In genomic region chr12:14365294-14366210, GRCh38 we compare ENCODE assay signal across 8 cellular contexts. TPM values are rescaled to one million over a fixed set of nuclear protein-coding genes. Genes with fewer than 3 reads are reported as not detected.
DNase-seq lines count a peak whose midpoint lies in the region; ATAC-seq and FAIRE-seq lines count a peak whose summit lies in the region.

ATF7IP (plus strand) TSS chr12:14365682; CDS start chr12:14423916, 58,234 bp downstream.

- H3K4me1 ChIP-seq in mesodermal cell (ENCODE audit: control insufficient read depth, insufficient read depth, low read length, poor library complexity, severe bottlenecking) = no peaks in the 10 kb centered on the region

- H3K9me3 ChIP-seq in mesodermal cell (ENCODE audit: control insufficient read depth, low read length) = peaks cover 6% of the 10 kb centered on the region

- WGBS in mesodermal cell (ENCODE audit: insufficient coverage in 2 of 2), 2 experiments = 2 to 7% methylated on average over 33 to 36 of the region's 55 CpGs

- peak within 1 kb of the TSS; percentile 47 for H3K4me3 ChIP-seq in mesodermal cell (ENCODE audit: extremely low read depth, insufficient read depth, low read length, poor library complexity, severe bottlenecking)

- H3K27ac ChIP-seq in mesodermal cell (ENCODE audit: low read depth, low read length, severe bottlenecking) = peak within 1 kb of the TSS; percentile 98

- peak; percentile 19 for ATAC-seq in GM19468 (IDR thresholded peaks at IDR 0.05; ENCODE audit: extremely low read depth, unreplicated experiment)

- peaks cover 12% of the 10 kb centered on the region for H3K36me3 ChIP-seq in mesodermal cell (ENCODE audit: control insufficient read depth, insufficient read depth, low read length)

- DNase-seq in COLO829 (ENCODE audit: low spot score) (peak; percentile 99), HT-29 (ENCODE audit: low spot score) (peak; percentile 97), NOMO-1 treated with dmso at 0.1 percent for 144 hours (lab: John Stamatoyannopoulos, UW; ENCODE audit: unreplicated experiment) (peak; percentile 94)
- DNase-seq in activated CD8-positive, alpha-beta memory T cell treated with anti-CD3 and anti-CD28 coated beads, Interleukin-2, amount 50 U/mL, for 4 hours = peak; percentile 92
- DNase-seq in stimulated activated CD8-positive, alpha-beta memory T cell treated with anti-CD3 and anti-CD28 coated beads, Interleukin-15, amount 100 ng/mL, for 4 hours (ENCODE audit: low read depth in 2 of 2) = peak; percentile 90 to 94

- FAIRE-seq in endometrium (lab: Jason Lieb, UNC) = peak; percentile 98

RNA-seq across cellular contexts. Expression of gene ATF7IP, which starts in this region (rescaled TPM):
- total RNA-seq in HT-29 (2014; rRNA removed; shearing (Covaris generic)) = 10.4 and 11.1 TPM in 2 replicates
- polyA plus RNA-seq in mesodermal cell (2013, experiment 1 of 2) = 48.0 TPM
- 54.1 TPM for polyA plus RNA-seq in mesodermal cell (2013, experiment 2 of 2)

Comparison
In these comparisons a context has a peak if more than half of its experiments do, and no peak if none do; other contexts are left out.
1. Peak in every context shown above with its lines: DNase-seq, ATAC-seq, H3K4me3 ChIP-seq and H3K27ac ChIP-seq.